8 cellular contexts compared by ENCODE assay signal in the genomic region with DNA sequence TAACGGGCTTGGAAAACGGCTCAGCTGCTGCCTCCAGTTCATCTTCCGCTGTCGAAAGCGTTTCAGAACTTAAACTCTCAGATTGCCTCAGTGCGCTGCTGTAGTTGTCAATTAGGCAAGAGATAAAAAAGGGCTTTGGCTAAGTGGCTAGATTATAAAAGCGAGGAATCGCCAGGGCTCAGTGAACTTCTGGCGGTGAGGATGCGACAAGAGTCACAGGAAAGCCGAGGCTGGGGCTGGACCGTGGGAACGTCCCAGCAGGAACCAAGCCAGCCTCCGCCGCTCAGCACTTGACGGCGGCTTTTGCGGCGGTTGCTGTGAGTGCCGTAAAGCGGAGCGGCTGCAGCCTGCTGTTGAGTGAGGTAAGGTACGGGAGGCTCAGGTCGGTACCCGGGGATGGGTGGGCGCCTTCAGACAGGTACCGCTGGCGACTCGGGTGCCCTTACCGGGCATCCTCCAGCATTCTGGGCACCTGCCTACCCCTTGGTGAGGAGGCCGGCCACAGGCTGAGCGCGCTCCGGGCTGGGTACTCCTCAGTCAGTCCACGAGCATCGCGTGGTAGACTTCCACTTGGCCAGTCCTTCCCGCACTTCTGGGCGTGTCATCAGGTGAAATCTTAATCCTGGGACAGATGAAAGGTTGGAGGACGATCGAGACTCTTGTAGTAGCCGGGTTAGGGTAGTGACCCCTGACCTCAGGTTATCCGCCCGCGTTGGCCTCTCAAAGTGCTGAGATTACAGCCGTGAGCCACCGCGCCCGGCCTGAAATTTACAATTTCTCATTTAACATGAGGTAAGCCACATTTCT. TPM values are rescaled to one million over a fixed set of nuclear protein-coding genes. Genes with fewer than 3 reads are reported as not detected.
DNase-seq lines count a peak whose midpoint lies in the region; ATAC-seq, FAIRE-seq and TF ChIP-seq lines count a peak whose summit lies in the region.

FKTN (plus strand) TSS at position 328 of the 807 bp plus-strand sequence. CDS start 16,902 bp downstream, outside the sequence.

- ATAC-seq in HG02678 (IDR thresholded peaks at IDR 0.05; ENCODE audit: unreplicated experiment), result peak; percentile 95
- peak; percentile 94 to 98 (median 96) for ATAC-seq in T-cell (replicated peaks in 1 of 4)
- peak; percentile 97 for ATAC-seq in left cardiac atrium

- H3K27me3 ChIP-seq in adrenal gland (no peaks in the 10 kb centered on the region), prostate gland (replicated peaks; ENCODE audit: insufficient read depth) (no peaks in the 10 kb centered on the region)

- H3K27ac Mint-ChIP-seq in T-cell, result peak within 1 kb of the TSS; percentile 73 to 90

- H3K36me3 Mint-ChIP-seq in T-cell, result peaks cover 21% of the 10 kb centered on the region

- TF ChIP-seq POLR2A in GM12891 (IDR thresholded peaks at IDR 0.05; ENCODE audit: low read depth, low read length) (peak; percentile 90), adrenal gland (IDR thresholded peaks at IDR 0.05) (peak in 1 of 2 donors; percentile 17), prostate gland (IDR thresholded peaks at IDR 0.05) (no peak)

- H3K36me3 ChIP-seq in adrenal gland (replicated peaks in 1 of 2) (no peaks in the 10 kb centered on the region), prostate gland (no peaks in the 10 kb centered on the region)

- H3K4me3 Mint-ChIP-seq in T-cell, result peak within 1 kb of the TSS; percentile 89 to 96 (median 96)

- CTCF ChIA-PET in T-cell (lab: Charles Lee), result interaction anchor here in 1 of 2 donors (0.7 kb wide), 1 partner anchor 39 kb away, joined by 6 read pairs; no protein-coding TSS in a partner anchor

- H3K9me3 Mint-ChIP-seq in T-cell, result peaks cover 8 to 13% (median 10%) of the 10 kb centered on the region in 3 donors

- peak; percentile 63 for DNase-seq in GM12891 (ENCODE audit: insufficient read length, low spot score)
- DNase-seq in NCI-H1105 treated with DMSO at 0.1 percent for 48 hours (lab: John Stamatoyannopoulos, UW), result peak; percentile 79
- DNase-seq in T-cell, result peak; percentile 61 to 86 (median 74)
- DNase-seq in adrenal gland, result peak; percentile 86 to 93 (median 88)
- DNase-seq in left cardiac atrium, result peak; percentile 94
- DNase-seq in prostate gland (ENCODE audit: low spot score), result peak; percentile 81
- peak; percentile 83 for DNase-seq in ureter (ENCODE audit: low spot score)

- H3K4me1 Mint-ChIP-seq in T-cell, result peaks cover 20 to 28% (median 24%) of the 10 kb centered on the region in 3 donors

- peak within 1 kb of the TSS in 3 of 5 donors; percentile 13 to 63 (median 50) for H3K27ac ChIP-seq in adrenal gland
- peak within 1 kb of the TSS; percentile 51 to 61 for H3K27ac ChIP-seq in prostate gland

- H3K4me1 ChIP-seq in adrenal gland (replicated peaks in 1 of 2) (peaks cover 5 to 7% of the 10 kb centered on the region in 2 donors), prostate gland (replicated peaks) (no peaks in the 10 kb centered on the region)

- H3K27me3 Mint-ChIP-seq in T-cell, result no peaks in the 10 kb centered on the region

- H3K9me3 ChIP-seq in adrenal gland (replicated peaks in 1 of 3), result no peaks in the 10 kb centered on the region
- no peaks in the 10 kb centered on the region for H3K9me3 ChIP-seq in prostate gland

- intact Hi-C loops in adrenal gland (cut with DNase I), result loop anchor here in 1 of 2 donors (10.0 kb wide), 1 partner anchor 113 kb away; the partner anchor contains the start of gene FSD1L
- intact Hi-C loops in left cardiac atrium (cut with DNase I), result no loop called here
- intact Hi-C loops in prostate gland (cut with DNase I), result no loop called here

- TF ChIP-seq CTCF in adrenal gland (IDR thresholded peaks at IDR 0.05), result no peak
- no peak for TF ChIP-seq CTCF in prostate gland (IDR thresholded peaks at IDR 0.05)

- FAIRE-seq in GM12891 (lab: Jason Lieb, UNC), result peak; percentile 84

- H3K4me3 ChIP-seq in adrenal gland, result peak within 1 kb of the TSS; percentile 17 to 90 (median 64)
- H3K4me3 ChIP-seq in prostate gland, result peak within 1 kb of the TSS; percentile 64 to 77

- POLR2A ChIA-PET in T-cell (lab: Charles Lee), result no interaction called here

- WGBS in adrenal gland, 4 donors, result 1 to 2% (median 1%) methylated on average over 24 to 49 of the region's 49 CpGs
- 2% methylated on average over 47 of the region's 49 CpGs for WGBS in prostate gland

TF ChIP-seq in GM12891, 5 proteins besides CTCF, POLR2A, EP300 and RAD21:
- TF ChIP-seq PAX5 (IDR thresholded peaks at IDR 0.05; ENCODE audit: insufficient read depth, low read length, severe bottlenecking) (no peak), TAF1 (IDR thresholded peaks at IDR 0.05; ENCODE audit: low read depth, low read length) (peak; percentile 65; the same call in 1 of the 2 replicates), POU2F2 (IDR thresholded peaks at IDR 0.05; ENCODE audit: low read depth, low read length) (0 out of 2 replicates have a peak, but pooled peaks have one; percentile 9), SPI1 (IDR thresholded peaks at IDR 0.05; ENCODE audit: low read depth, low read length) (no peak), POLR2AphosphoS5 (IDR thresholded peaks at IDR 0.05; ENCODE audit: low read depth, low read length) (peak; percentile 92)

RNA-seq across cellular contexts. Expression of gene FKTN, which starts in this region (rescaled TPM):
- polyA plus RNA-seq in GM12891 (2012; ENCODE audit: low read depth, missing spikeins), result 3.9 TPM
- total RNA-seq in T-cell (10 to 100 TPM in 2 of 5 donors, 1 to 10 TPM in 3; 7.4 to 12.5 (median 10.0) TPM), adrenal gland (10 to 100 TPM in 7 of 8 donors, 1 to 10 TPM in 1; 8.7 to 39.1 (median 16.6) TPM), left cardiac atrium (10 to 100 TPM in 1 of 2 donors, 1 to 10 TPM in 1; 9.3 to 10.2 TPM), prostate gland (10 to 100 TPM; 10.1 to 20.2 TPM), ureter (33.7 TPM)
- polyA plus RNA-seq in adrenal gland, result 10 to 100 TPM in 1 of 3 donors, 1 to 10 TPM in 2; 4.1 to 15.8 (median 4.3) TPM

Comparison
In these comparisons a context has a peak if more than half of its experiments do, and no peak if none do; other contexts are left out.
1. Peak in every context shown above with its lines: DNase-seq, ATAC-seq, H3K4me3 ChIP-seq and H3K27ac ChIP-seq.